In the genomic region with DNA sequence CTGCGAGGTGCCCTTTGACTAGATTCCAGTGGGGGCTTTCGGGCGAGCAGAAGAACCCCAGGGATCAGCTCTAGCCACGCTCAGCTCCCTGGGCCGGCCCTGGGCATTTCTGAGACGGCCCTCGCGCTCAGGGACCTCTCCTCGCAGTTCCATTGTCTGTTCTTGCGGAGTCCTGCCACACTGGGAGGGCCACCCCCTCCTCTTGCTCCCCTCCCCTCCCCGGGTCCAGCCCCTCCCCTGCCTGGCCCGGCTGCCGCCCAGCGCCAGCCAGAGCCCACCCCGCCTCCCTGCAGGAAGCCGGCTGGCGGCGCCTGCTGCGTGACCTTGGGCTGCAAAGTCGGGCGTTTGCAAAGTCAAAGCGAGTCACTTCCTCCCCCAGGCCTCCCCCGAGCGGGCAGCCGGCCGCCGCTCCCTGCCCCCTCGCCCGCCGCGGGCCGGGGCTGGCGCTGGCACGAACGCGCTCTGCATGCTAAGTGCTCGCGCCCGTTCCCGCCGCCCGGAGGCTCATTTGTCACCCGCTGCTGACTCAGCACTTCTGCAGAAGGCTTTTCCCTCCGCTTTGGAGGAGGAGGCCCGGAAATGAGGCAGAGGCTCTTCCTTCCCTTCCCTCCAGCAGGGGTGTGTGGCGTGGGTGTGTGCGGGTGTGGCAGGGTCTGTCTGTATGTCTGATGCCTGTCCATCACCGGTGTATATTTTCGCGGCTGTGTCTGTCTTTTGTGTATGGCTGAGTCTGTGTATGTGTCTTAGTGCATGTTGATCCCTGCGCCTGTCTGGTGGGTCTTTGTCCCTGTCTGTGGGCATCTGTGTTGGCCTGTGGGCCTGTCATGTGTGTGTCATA, we compare ENCODE assay signal across 1 cellular context.
TF ChIP-seq lines count a peak whose summit lies in the region.

No MANE protein-coding gene starts in this region.

TF ChIP-seq in K562, 482 proteins besides CTCF, POLR2A, EP300 and RAD21 (continued from another document and continues in another):
- TF ChIP-seq, protein P1, sequence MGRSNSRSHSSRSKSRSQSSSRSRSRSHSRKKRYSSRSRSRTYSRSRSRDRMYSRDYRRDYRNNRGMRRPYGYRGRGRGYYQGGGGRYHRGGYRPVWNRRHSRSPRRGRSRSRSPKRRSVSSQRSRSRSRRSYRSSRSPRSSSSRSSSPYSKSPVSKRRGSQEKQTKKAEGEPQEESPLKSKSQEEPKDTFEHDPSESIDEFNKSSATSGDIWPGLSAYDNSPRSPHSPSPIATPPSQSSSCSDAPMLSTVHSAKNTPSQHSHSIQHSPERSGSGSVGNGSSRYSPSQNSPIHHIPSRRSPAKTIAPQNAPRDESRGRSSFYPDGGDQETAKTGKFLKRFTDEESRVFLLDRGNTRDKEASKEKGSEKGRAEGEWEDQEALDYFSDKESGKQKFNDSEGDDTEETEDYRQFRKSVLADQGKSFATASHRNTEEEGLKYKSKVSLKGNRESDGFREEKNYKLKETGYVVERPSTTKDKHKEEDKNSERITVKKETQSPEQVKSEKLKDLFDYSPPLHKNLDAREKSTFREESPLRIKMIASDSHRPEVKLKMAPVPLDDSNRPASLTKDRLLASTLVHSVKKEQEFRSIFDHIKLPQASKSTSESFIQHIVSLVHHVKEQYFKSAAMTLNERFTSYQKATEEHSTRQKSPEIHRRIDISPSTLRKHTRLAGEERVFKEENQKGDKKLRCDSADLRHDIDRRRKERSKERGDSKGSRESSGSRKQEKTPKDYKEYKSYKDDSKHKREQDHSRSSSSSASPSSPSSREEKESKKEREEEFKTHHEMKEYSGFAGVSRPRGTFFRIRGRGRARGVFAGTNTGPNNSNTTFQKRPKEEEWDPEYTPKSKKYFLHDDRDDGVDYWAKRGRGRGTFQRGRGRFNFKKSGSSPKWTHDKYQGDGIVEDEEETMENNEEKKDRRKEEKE (IDR thresholded peaks at IDR 0.05; ENCODE audit: borderline replicate concordance in 1 of 2, control insufficient read depth in 1 of 2, low read depth in 2 of 2, low read length in 1 of 2), result no peak
- TF ChIP-seq, protein P2, sequence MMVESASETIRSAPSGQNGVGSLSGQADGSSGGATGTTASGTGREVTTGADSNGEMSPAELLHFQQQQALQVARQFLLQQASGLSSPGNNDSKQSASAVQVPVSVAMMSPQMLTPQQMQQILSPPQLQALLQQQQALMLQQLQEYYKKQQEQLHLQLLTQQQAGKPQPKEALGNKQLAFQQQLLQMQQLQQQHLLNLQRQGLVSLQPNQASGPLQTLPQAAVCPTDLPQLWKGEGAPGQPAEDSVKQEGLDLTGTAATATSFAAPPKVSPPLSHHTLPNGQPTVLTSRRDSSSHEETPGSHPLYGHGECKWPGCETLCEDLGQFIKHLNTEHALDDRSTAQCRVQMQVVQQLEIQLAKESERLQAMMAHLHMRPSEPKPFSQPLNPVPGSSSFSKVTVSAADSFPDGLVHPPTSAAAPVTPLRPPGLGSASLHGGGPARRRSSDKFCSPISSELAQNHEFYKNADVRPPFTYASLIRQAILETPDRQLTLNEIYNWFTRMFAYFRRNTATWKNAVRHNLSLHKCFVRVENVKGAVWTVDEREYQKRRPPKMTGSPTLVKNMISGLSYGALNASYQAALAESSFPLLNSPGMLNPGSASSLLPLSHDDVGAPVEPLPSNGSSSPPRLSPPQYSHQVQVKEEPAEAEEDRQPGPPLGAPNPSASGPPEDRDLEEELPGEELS (CRISPR knock-in tag; IDR thresholded peaks at IDR 0.05; ENCODE audit: borderline replicate concordance), result no peak
- TF ChIP-seq ASH1L (IDR thresholded peaks at IDR 0.05; ENCODE audit: borderline replicate concordance, low read depth, partially characterized antibody) (no peak), MYC (IDR thresholded peaks at IDR 0.05; ENCODE audit: low read depth, low read length) (peak; percentile 72), MYC (CRISPR knock-in tag; IDR thresholded peaks at IDR 0.05; ENCODE audit: borderline replicate concordance, low read depth) (no peak), ZNF436 (CRISPR knock-in tag; IDR thresholded peaks at IDR 0.05) (no peak), EHMT2 (IDR thresholded peaks at IDR 0.05) (no peak), ATF1 (CRISPR knock-in tag; IDR thresholded peaks at IDR 0.05) (no peak), ATF1 (tag; IDR thresholded peaks at IDR 0.05) (peak; percentile 52), CREBBP (IDR thresholded peaks at IDR 0.05; ENCODE audit: low read depth, low read length) (no peak), SREBF2 (CRISPR knock-in tag; IDR thresholded peaks at IDR 0.05) (no peak), C11orf30 (IDR thresholded peaks at IDR 0.05; ENCODE audit: low read depth) (peak; percentile 100), HCFC1 (IDR thresholded peaks at IDR 0.05; ENCODE audit: low read depth, low read length) (peak; percentile 21; the same call in 1 of the 2 replicates), SMARCE1 (IDR thresholded peaks at IDR 0.05) (peak; percentile 70), PHB2 (IDR thresholded peaks at IDR 0.05; ENCODE audit: low read depth) (no peak), PRPF4 (IDR thresholded peaks at IDR 0.05; ENCODE audit: insufficient read depth, low read depth, low read length, poor library complexity, severe bottlenecking) (no peak), MAZ (CRISPR knock-in tag; conservative IDR thresholded peaks at IDR 0.05 in 1 of 2, IDR thresholded peaks at IDR 0.05 in 1 of 2) (peak; percentile 25 to 78; a peak in 2 of 4 replicates), HOXB6 (CRISPR knock-in tag; IDR thresholded peaks at IDR 0.05; ENCODE audit: borderline replicate concordance) (no peak), KLF16 (IDR thresholded peaks at IDR 0.05) (no peak), MCM2 (IDR thresholded peaks at IDR 0.05; ENCODE audit: low read depth) (no peak), NFRKB (IDR thresholded peaks at IDR 0.05; ENCODE audit: low read depth) (peak; percentile 56; the same call in 1 of the 2 replicates), NFYB (IDR thresholded peaks at IDR 0.05; ENCODE audit: extremely low read depth, insufficient read length) (no peak), COPS2 (conservative IDR thresholded peaks at IDR 0.05) (no peak), NFATC3 (IDR thresholded peaks at IDR 0.05) (no peak), ESRRA (IDR thresholded peaks at IDR 0.05; ENCODE audit: borderline replicate concordance, low read depth) (peak; percentile 99), XRCC3 (IDR thresholded peaks at IDR 0.05) (no peak), SMAD1 (IDR thresholded peaks at IDR 0.05; ENCODE audit: low read depth, low read length, partially characterized antibody) (no peak), CC2D1A (IDR thresholded peaks at IDR 0.05) (no peak), HSF4 (CRISPR knock-in tag; IDR thresholded peaks at IDR 0.05; ENCODE audit: borderline replicate concordance) (no peak), ZNF347 (CRISPR knock-in tag; IDR thresholded peaks at IDR 0.05; ENCODE audit: low read depth) (no peak), TCF3 (CRISPR knock-in tag; IDR thresholded peaks at IDR 0.05) (no peak), PTRF (tag; IDR thresholded peaks at IDR 0.05) (no peak), ADNP (tag; IDR thresholded peaks at IDR 0.05) (no peak), ZNF76 (CRISPR knock-in tag; IDR thresholded peaks at IDR 0.05; ENCODE audit: borderline replicate concordance) (no peak)
- TF ChIP-seq, protein P3, sequence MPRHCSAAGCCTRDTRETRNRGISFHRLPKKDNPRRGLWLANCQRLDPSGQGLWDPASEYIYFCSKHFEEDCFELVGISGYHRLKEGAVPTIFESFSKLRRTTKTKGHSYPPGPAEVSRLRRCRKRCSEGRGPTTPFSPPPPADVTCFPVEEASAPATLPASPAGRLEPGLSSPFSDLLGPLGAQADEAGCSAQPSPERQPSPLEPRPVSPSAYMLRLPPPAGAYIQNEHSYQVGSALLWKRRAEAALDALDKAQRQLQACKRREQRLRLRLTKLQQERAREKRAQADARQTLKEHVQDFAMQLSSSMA (CRISPR knock-in tag; IDR thresholded peaks at IDR 0.05), result no peak
- TF ChIP-seq, protein P4, sequence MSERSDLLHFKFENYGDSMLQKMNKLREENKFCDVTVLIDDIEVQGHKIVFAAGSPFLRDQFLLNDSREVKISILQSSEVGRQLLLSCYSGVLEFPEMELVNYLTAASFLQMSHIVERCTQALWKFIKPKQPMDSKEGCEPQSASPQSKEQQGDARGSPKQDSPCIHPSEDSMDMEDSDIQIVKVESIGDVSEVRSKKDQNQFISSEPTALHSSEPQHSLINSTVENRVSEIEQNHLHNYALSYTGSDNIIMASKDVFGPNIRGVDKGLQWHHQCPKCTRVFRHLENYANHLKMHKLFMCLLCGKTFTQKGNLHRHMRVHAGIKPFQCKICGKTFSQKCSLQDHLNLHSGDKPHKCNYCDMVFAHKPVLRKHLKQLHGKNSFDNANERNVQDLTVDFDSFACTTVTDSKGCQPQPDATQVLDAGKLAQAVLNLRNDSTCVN (CRISPR knock-in tag; IDR thresholded peaks at IDR 0.05), result 0 out of 2 replicates have a peak, but pooled peaks have one; percentile 48
- TF ChIP-seq, protein P5, sequence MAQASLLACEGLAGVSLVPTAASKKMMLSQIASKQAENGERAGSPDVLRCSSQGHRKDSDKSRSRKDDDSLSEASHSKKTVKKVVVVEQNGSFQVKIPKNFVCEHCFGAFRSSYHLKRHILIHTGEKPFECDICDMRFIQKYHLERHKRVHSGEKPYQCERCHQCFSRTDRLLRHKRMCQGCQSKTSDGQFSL (CRISPR knock-in tag; IDR thresholded peaks at IDR 0.05), result no peak
- TF ChIP-seq, protein P5 (tag; IDR thresholded peaks at IDR 0.05), result peak in 1 of 2 experiments; percentile 51; a peak in 1 of 4 replicates
- TF ChIP-seq, protein P6, sequence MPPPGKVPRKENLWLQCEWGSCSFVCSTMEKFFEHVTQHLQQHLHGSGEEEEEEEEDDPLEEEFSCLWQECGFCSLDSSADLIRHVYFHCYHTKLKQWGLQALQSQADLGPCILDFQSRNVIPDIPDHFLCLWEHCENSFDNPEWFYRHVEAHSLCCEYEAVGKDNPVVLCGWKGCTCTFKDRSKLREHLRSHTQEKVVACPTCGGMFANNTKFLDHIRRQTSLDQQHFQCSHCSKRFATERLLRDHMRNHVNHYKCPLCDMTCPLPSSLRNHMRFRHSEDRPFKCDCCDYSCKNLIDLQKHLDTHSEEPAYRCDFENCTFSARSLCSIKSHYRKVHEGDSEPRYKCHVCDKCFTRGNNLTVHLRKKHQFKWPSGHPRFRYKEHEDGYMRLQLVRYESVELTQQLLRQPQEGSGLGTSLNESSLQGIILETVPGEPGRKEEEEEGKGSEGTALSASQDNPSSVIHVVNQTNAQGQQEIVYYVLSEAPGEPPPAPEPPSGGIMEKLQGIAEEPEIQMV (tag; conservative IDR thresholded peaks at IDR 0.05; ENCODE audit: low read depth), result no peak
- TF ChIP-seq, protein P7, sequence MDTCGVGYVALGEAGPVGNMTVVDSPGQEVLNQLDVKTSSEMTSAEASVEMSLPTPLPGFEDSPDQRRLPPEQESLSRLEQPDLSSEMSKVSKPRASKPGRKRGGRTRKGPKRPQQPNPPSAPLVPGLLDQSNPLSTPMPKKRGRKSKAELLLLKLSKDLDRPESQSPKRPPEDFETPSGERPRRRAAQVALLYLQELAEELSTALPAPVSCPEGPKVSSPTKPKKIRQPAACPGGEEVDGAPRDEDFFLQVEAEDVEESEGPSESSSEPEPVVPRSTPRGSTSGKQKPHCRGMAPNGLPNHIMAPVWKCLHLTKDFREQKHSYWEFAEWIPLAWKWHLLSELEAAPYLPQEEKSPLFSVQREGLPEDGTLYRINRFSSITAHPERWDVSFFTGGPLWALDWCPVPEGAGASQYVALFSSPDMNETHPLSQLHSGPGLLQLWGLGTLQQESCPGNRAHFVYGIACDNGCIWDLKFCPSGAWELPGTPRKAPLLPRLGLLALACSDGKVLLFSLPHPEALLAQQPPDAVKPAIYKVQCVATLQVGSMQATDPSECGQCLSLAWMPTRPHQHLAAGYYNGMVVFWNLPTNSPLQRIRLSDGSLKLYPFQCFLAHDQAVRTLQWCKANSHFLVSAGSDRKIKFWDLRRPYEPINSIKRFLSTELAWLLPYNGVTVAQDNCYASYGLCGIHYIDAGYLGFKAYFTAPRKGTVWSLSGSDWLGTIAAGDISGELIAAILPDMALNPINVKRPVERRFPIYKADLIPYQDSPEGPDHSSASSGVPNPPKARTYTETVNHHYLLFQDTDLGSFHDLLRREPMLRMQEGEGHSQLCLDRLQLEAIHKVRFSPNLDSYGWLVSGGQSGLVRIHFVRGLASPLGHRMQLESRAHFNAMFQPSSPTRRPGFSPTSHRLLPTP (IDR thresholded peaks at IDR 0.05; ENCODE audit: borderline replicate concordance, extremely low read depth, insufficient read length), result no peak
- TF ChIP-seq, protein P8, sequence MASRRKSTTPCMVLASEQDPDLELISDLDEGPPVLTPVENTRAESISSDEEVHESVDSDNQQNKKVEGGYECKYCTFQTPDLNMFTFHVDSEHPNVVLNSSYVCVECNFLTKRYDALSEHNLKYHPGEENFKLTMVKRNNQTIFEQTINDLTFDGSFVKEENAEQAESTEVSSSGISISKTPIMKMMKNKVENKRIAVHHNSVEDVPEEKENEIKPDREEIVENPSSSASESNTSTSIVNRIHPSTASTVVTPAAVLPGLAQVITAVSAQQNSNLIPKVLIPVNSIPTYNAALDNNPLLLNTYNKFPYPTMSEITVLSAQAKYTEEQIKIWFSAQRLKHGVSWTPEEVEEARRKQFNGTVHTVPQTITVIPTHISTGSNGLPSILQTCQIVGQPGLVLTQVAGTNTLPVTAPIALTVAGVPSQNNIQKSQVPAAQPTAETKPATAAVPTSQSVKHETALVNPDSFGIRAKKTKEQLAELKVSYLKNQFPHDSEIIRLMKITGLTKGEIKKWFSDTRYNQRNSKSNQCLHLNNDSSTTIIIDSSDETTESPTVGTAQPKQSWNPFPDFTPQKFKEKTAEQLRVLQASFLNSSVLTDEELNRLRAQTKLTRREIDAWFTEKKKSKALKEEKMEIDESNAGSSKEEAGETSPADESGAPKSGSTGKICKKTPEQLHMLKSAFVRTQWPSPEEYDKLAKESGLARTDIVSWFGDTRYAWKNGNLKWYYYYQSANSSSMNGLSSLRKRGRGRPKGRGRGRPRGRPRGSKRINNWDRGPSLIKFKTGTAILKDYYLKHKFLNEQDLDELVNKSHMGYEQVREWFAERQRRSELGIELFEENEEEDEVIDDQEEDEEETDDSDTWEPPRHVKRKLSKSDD (conservative IDR thresholded peaks at IDR 0.05; ENCODE audit: low read length), result no peak
- TF ChIP-seq, protein P9, sequence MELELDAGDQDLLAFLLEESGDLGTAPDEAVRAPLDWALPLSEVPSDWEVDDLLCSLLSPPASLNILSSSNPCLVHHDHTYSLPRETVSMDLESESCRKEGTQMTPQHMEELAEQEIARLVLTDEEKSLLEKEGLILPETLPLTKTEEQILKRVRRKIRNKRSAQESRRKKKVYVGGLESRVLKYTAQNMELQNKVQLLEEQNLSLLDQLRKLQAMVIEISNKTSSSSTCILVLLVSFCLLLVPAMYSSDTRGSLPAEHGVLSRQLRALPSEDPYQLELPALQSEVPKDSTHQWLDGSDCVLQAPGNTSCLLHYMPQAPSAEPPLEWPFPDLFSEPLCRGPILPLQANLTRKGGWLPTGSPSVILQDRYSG (tag; conservative IDR thresholded peaks at IDR 0.05; ENCODE audit: low read depth), result no peak
- TF ChIP-seq, protein P10, sequence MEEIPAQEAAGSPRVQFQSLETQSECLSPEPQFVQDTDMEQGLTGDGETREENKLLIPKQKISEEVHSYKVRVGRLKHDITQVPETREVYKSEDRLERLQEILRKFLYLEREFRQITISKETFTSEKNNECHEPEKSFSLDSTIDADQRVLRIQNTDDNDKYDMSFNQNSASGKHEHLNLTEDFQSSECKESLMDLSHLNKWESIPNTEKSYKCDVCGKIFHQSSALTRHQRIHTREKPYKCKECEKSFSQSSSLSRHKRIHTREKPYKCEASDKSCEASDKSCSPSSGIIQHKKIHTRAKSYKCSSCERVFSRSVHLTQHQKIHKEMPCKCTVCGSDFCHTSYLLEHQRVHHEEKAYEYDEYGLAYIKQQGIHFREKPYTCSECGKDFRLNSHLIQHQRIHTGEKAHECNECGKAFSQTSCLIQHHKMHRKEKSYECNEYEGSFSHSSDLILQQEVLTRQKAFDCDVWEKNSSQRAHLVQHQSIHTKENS (CRISPR knock-in tag; IDR thresholded peaks at IDR 0.05), result no peak
